In genomic region chr6:121479486-121480098, GRCh38 we compare ENCODE assay signal across 16 cellular contexts. TPM values are rescaled to one million over a fixed set of nuclear protein-coding genes. Genes with fewer than 3 reads are reported as not detected.
DNase-seq lines count a peak whose midpoint lies in the region; ATAC-seq and TF ChIP-seq lines count a peak whose summit lies in the region.
"Had no signal": no experiment of that assay in that cellular context is flagged by ENCODE, and none has a peak within 500 bp of the region (broad histone marks: within the 10 kb centered on the region; RNA-seq: fewer than 3 reads in every experiment).

No MANE protein-coding gene starts in this region.

- no peaks in the 10 kb centered on the region for H3K4me1 Mint-ChIP-seq in effector memory CD8-positive, alpha-beta T cell (ENCODE audit: low read depth in 2 of 2)
- H3K4me1 Mint-ChIP-seq: CD4-positive, alpha-beta memory T cell had no signal

- no peaks in the 10 kb centered on the region for H3K36me3 ChIP-seq in SJSA1
- H3K36me3 ChIP-seq: BE2C had no signal

- peaks cover 37% of the 10 kb centered on the region for H3K4me1 ChIP-seq in SJSA1 (replicated peaks)
- H3K4me1 ChIP-seq: BE2C had no signal

- H3K4me3 Mint-ChIP-seq in effector memory CD8-positive, alpha-beta T cell, result no peak overlapping the region
- H3K4me3 Mint-ChIP-seq: CD4-positive, alpha-beta memory T cell had no signal

- no peak overlapping the region for H3K27ac Mint-ChIP-seq in effector memory CD8-positive, alpha-beta T cell
- H3K27ac Mint-ChIP-seq: CD4-positive, alpha-beta memory T cell had no signal

- H3K9me3 Mint-ChIP-seq in effector memory CD8-positive, alpha-beta T cell, result no peaks in the 10 kb centered on the region

- no peaks in the 10 kb centered on the region for H3K36me3 Mint-ChIP-seq in effector memory CD8-positive, alpha-beta T cell (ENCODE audit: insufficient read depth)
- H3K36me3 Mint-ChIP-seq: CD4-positive, alpha-beta memory T cell had no signal

- no peak for ATAC-seq in effector memory CD8-positive, alpha-beta T cell (replicated peaks)

- H3K27ac ChIP-seq in SJSA1, result peak overlapping the region; percentile 81
- H3K27ac ChIP-seq: 22Rv1, C4-2B had no signal

- H3K27me3 ChIP-seq in SJSA1 (replicated peaks), result no peaks in the 10 kb centered on the region
- H3K27me3 ChIP-seq: BE2C had no signal

- H3K4me3 ChIP-seq in SJSA1 (no peak overlapping the region), fibroblast of villous mesenchyme (ENCODE audit: low read depth, low read length) (peak overlapping the region; percentile 35)

- DNase-seq in A172 (ENCODE audit: low spot score), result peak; percentile 46
- DNase-seq in H4 (ENCODE audit: low spot score), result peak; percentile 2
- peak; percentile 60 to 64 for DNase-seq in SJSA1 (ENCODE audit: low read depth in 1 of 2, low spot score in 2 of 2)
- DNase-seq in fibroblast of villous mesenchyme (ENCODE audit: low read depth), result peak; percentile 45
- DNase-seq in effector memory CD8-positive, alpha-beta T cell, result no peak
- DNase-seq in NCI-H2227 treated with DMSO at 0.1 percent for 48 hours (lab: John Stamatoyannopoulos, UW), result no peak
- DNase-seq in OCI-M2 (lab: John Stamatoyannopoulos, UW; ENCODE audit: unreplicated experiment), result no peak
- no peak for DNase-seq in NCI-H82 (lab: John Stamatoyannopoulos, UW)
- DNase-seq: BE2C; CD4-positive, alpha-beta memory T cell; COR-L47; DMS153; DMS79 treated with DMSO at 0.1 percent for 48 hours; GF-D8 had no signal

- TF ChIP-seq CTCF in fibroblast of villous mesenchyme (IDR thresholded peaks at IDR 0.05; ENCODE audit: insufficient read depth, low read depth, low read length), result no peak

- no peaks in the 10 kb centered on the region for H3K9me3 ChIP-seq in SJSA1 (replicated peaks)
- H3K9me3 ChIP-seq: BE2C had no signal

- H3K27me3 Mint-ChIP-seq in effector memory CD8-positive, alpha-beta T cell, result no peaks in the 10 kb centered on the region

RNA-seq across cellular contexts. Expression of gene GJA1, which starts 44.1 kb away (rescaled TPM):
- total RNA-seq in A172 (2014; rRNA removed; shearing (Covaris generic)), result 59.4 and 65.3 TPM in 2 replicates
- 60.4 and 79.5 TPM in 2 replicates for total RNA-seq in H4 (2014; rRNA removed; shearing (Covaris generic))
- 103 and 164 TPM in 2 replicates for total RNA-seq in SJSA1 (2014; rRNA removed; shearing (Covaris generic))
- total RNA-seq in fibroblast of villous mesenchyme, result 512 and 834 TPM in 2 replicates
- total RNA-seq: CD4-positive, alpha-beta memory T cell had no signal

Comparison
In these comparisons a context has a peak if more than half of its experiments do, and no peak if none do; other contexts are left out.
1. DNase-seq: peak in A172 (single experiment), H4 (single experiment), SJSA1 (2 of 2) and fibroblast of villous mesenchyme (single experiment); none in effector memory CD8-positive, alpha-beta T cell (0 of 3), NCI-H2227 treated with DMSO at 0.1 percent for 48 hours (single experiment), OCI-M2 (single experiment) and NCI-H82 (single experiment).